In genomic region chr7:8015095-8015745, GRCh38 we compare ENCODE assay signal across 25 cellular contexts. TPM values are rescaled to one million over a fixed set of nuclear protein-coding genes. Genes with fewer than 3 reads are reported as not detected.
DNase-seq lines count a peak whose midpoint lies in the region; ATAC-seq and TF ChIP-seq lines count a peak whose summit lies in the region.
"Had no signal": no experiment of that assay in that cellular context is flagged by ENCODE, and none has a peak within 500 bp of the region (broad histone marks: within the 10 kb centered on the region; RNA-seq: fewer than 3 reads in every experiment).

No MANE protein-coding gene starts in this region.

- H3K27ac ChIP-seq in KOPT-K1 (ENCODE audit: low read depth, low read length, poor library complexity, severe bottlenecking) (peak overlapping the region; percentile 47), uterus (no peak overlapping the region)
- H3K27ac ChIP-seq: 22Rv1; BLaER1 treated with 17β-estradiol and CSF1 and Interleukin-3, amounts not matched to agents 10 nM and 100 nM; coronary artery; hepatocyte had no signal

- H3K4me1 Mint-ChIP-seq in activated naive CD8-positive, alpha-beta T cell treated with anti-CD3 and anti-CD28 coated beads, Interleukin-2, amount 10 ng/mL, durations not matched to agents 7 days and 5 days: peaks cover 10% of the 10 kb centered on the region
- H3K4me1 Mint-ChIP-seq in natural killer cell treated with Interleukin-12 subunit alpha and Interleukin-12 subunit beta and Interleukin-15 and Interleukin-18, amount 100 ng/mL, for 72 hours (ENCODE audit: low read depth in 2 of 2): peaks cover 32 to 35% of the 10 kb centered on the region in 2 donors

- no peaks in the 10 kb centered on the region for H3K4me1 ChIP-seq in uterus

- peaks cover 5% of the 10 kb centered on the region for H3K36me3 Mint-ChIP-seq in activated naive CD8-positive, alpha-beta T cell treated with anti-CD3 and anti-CD28 coated beads, Interleukin-2, amount 10 ng/mL, durations not matched to agents 7 days and 5 days
- no peaks in the 10 kb centered on the region for H3K36me3 Mint-ChIP-seq in natural killer cell treated with Interleukin-12 subunit alpha and Interleukin-12 subunit beta and Interleukin-15 and Interleukin-18, amount 100 ng/mL, for 72 hours

- H3K36me3 ChIP-seq in KOPT-K1 (ENCODE audit: insufficient read depth, low read length) (no peaks in the 10 kb centered on the region), uterus (no peaks in the 10 kb centered on the region)

- peak; percentile 71 to 79 for ATAC-seq in activated CD4-positive, CD25-positive, alpha-beta regulatory T cell treated with anti-CD3 and anti-CD28 coated beads, Interleukin-2, amount 50 U/mL, for 24 hours
- peak; percentile 86 for ATAC-seq in activated naive CD8-positive, alpha-beta T cell treated with anti-CD3 and anti-CD28 coated beads, Interleukin-2, amount 10 ng/mL, durations not matched to agents 7 days and 5 days (ENCODE audit: low read depth)
- ATAC-seq in natural killer cell treated with Interleukin-12 subunit alpha and Interleukin-12 subunit beta and Interleukin-15 and Interleukin-18, amount 100 ng/mL, for 72 hours: peak; percentile 61 to 71
- no peak for ATAC-seq in sciatic nerve
- ATAC-seq: GM12878 had no signal

- no peak for TF ChIP-seq POLR2A in uterus (IDR thresholded peaks at IDR 0.05)

- H3K27me3 Mint-ChIP-seq in activated naive CD8-positive, alpha-beta T cell treated with anti-CD3 and anti-CD28 coated beads, Interleukin-2, amount 10 ng/mL, durations not matched to agents 7 days and 5 days: no peaks in the 10 kb centered on the region
- no peaks in the 10 kb centered on the region for H3K27me3 Mint-ChIP-seq in natural killer cell treated with Interleukin-12 subunit alpha and Interleukin-12 subunit beta and Interleukin-15 and Interleukin-18, amount 100 ng/mL, for 72 hours
- H3K27me3 Mint-ChIP-seq: type B pancreatic cell had no signal

- POLR2A ChIA-PET in activated naive CD8-positive, alpha-beta T cell treated with anti-CD3 and anti-CD28 coated beads, Interleukin-2, amount 10 ng/mL, durations not matched to agents 7 days and 5 days (lab: Charles Lee): no interaction called here

- H3K9me3 ChIP-seq in KOPT-K1 (ENCODE audit: insufficient read depth, low read length, poor library complexity, severe bottlenecking) (peaks cover 6% of the 10 kb centered on the region), uterus (no peaks in the 10 kb centered on the region)

- H3K9me3 Mint-ChIP-seq in activated naive CD8-positive, alpha-beta T cell treated with anti-CD3 and anti-CD28 coated beads, Interleukin-2, amount 10 ng/mL, durations not matched to agents 7 days and 5 days: no peaks in the 10 kb centered on the region
- H3K9me3 Mint-ChIP-seq in natural killer cell treated with Interleukin-12 subunit alpha and Interleukin-12 subunit beta and Interleukin-15 and Interleukin-18, amount 100 ng/mL, for 72 hours: no peaks in the 10 kb centered on the region
- H3K9me3 Mint-ChIP-seq: H9 had no signal

- no peak overlapping the region for H3K4me3 ChIP-seq in uterus
- H3K4me3 ChIP-seq: BLaER1 treated with 17β-estradiol and CSF1 and Interleukin-3, amounts not matched to agents 10 nM and 100 nM; coronary artery; GM12878; hepatocyte; lung had no signal

- no peaks in the 10 kb centered on the region for H3K27me3 ChIP-seq in uterus
- H3K27me3 ChIP-seq: BLaER1 treated with 17β-estradiol and CSF1 and Interleukin-3, amounts not matched to agents 10 nM and 100 nM; hepatocyte had no signal

- H3K4me3 Mint-ChIP-seq in activated naive CD8-positive, alpha-beta T cell treated with anti-CD3 and anti-CD28 coated beads, Interleukin-2, amount 10 ng/mL, durations not matched to agents 7 days and 5 days: peak overlapping the region; percentile 46
- H3K4me3 Mint-ChIP-seq in natural killer cell treated with Interleukin-12 subunit alpha and Interleukin-12 subunit beta and Interleukin-15 and Interleukin-18, amount 100 ng/mL, for 72 hours: peak overlapping the region; percentile 64
- H3K4me3 Mint-ChIP-seq: H9 had no signal

- no peak for DNase-seq in activated CD4-positive, CD25-positive, alpha-beta regulatory T cell (lab: John Stamatoyannopoulos, UW)
- no peak for DNase-seq in activated naive CD8-positive, alpha-beta T cell treated with anti-CD3 and anti-CD28 coated beads, Interleukin-2, amount 10 ng/mL, durations not matched to agents 7 days and 5 days
- DNase-seq in natural killer cell treated with Interleukin-12 subunit alpha and Interleukin-12 subunit beta and Interleukin-15 and Interleukin-18, amount 100 ng/mL, for 72 hours (ENCODE audit: low spot score): no peak
- DNase-seq in uterus (no peak), SKM-1 (lab: John Stamatoyannopoulos, UW; ENCODE audit: unreplicated experiment) (no peak), sciatic nerve (ENCODE audit: low spot score) (no peak)
- DNase-seq: activated CD4-positive, alpha-beta T cell treated with anti-CD3 and anti-CD28 coated beads, Interleukin-2, amount 50 U/mL, for 48 hours; activated effector memory CD4-positive, alpha-beta T cell treated with Interleukin-2 at 50 U/mL for 16 hours; DMS153; H9; islet precursor cell; Karpas-422; NCI-H1092 treated with DMSO at 0.1 percent for 48 hours; NCI-H2081 treated with DMSO at 0.1 percent for 48 hours; RPMI8226; stimulated activated CD4-positive, alpha-beta T cell treated with anti-CD3 and anti-CD28 coated beads, Interleukin-1b, Interleukin-23, amount 100 ng/mL, for 48 hours had no signal

- intact Hi-C loops in uterus (cut with DNase I; ENCODE audit: low total_unique reads): no loop called here
- intact Hi-C loops in sciatic nerve (cut with DNase I): no loop called here

- peak overlapping the region; percentile 27 for H3K27ac Mint-ChIP-seq in activated naive CD8-positive, alpha-beta T cell treated with anti-CD3 and anti-CD28 coated beads, Interleukin-2, amount 10 ng/mL, durations not matched to agents 7 days and 5 days
- H3K27ac Mint-ChIP-seq in natural killer cell treated with Interleukin-12 subunit alpha and Interleukin-12 subunit beta and Interleukin-15 and Interleukin-18, amount 100 ng/mL, for 72 hours: peak overlapping the region; percentile 72 to 95

- TF ChIP-seq CTCF in uterus (IDR thresholded peaks at IDR 0.05): no peak

RNA-seq across cellular contexts. Expression of gene GLCCI1, which starts 46.6 kb away (rescaled TPM):
- 10 to 100 TPM; 30.0 to 38.1 TPM for total RNA-seq in activated naive CD8-positive, alpha-beta T cell treated with anti-CD3 and anti-CD28 coated beads, Interleukin-2, amount 10 ng/mL, durations not matched to agents 7 days and 5 days
- 10 to 100 TPM; 15.5 to 16.7 TPM for total RNA-seq in natural killer cell treated with Interleukin-12 subunit alpha and Interleukin-12 subunit beta and Interleukin-15 and Interleukin-18, amount 100 ng/mL, for 72 hours
- total RNA-seq in uterus (10 to 100 TPM in 2 of 4 donors, 1 to 10 TPM in 2; 2.9 to 21.6 (median 9.0) TPM), sciatic nerve (23.5 TPM)
